Comparison of ENCODE assay signal across 25 cellular contexts in the genomic region with DNA sequence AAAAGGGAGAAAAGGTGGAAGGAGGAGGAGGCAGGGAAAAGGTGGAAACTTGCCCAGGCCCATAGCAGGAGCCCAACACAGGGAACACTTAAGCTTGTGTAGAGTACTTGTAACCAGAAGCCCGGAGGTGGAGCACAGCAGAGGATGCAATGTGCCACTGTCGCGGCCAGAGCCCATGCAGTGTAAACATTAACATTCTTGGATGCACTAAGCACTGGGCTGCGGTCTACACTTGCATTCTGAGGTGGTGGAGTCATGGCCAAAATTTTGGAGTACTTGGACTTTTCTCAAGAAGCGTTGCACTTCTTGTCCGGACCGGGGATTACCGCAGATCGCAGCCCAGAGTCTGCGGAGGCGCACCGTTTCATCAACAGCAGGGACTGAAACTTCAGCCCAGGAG. TPM values are rescaled to one million over a fixed set of nuclear protein-coding genes. Genes with fewer than 3 reads are reported as not detected.
DNase-seq lines count a peak whose midpoint lies in the region; ATAC-seq and TF ChIP-seq lines count a peak whose summit lies in the region.
"Had no signal": no experiment of that assay in that cellular context is flagged by ENCODE, and none has a peak within 500 bp of the region (broad histone marks: within the 10 kb centered on the region; RNA-seq: fewer than 3 reads in every experiment).

No MANE protein-coding gene starts in this region.

- WGBS in psoas muscle, 3 donors, result 54 to 76% (median 76%) methylated on average over 12 of the region's 12 CpGs

- H3K27me3 ChIP-seq in psoas muscle (ENCODE audit: insufficient read depth in 3 of 3, low read length in 2 of 3), result no peaks in the 10 kb centered on the region
- H3K27me3 ChIP-seq: spleen, tibial nerve had no signal

- intact Hi-C loops in psoas muscle (cut with DNase I) (no loop called here), cardiac septum (cut with DNase I) (no loop called here)

- H3K36me3 ChIP-seq in psoas muscle (ENCODE audit: insufficient read depth in 1 of 2, low read depth in 1 of 2), result no peaks in the 10 kb centered on the region
- H3K36me3 ChIP-seq: spleen, tibial nerve had no signal

- H3K9me3 ChIP-seq in psoas muscle, result no peaks in the 10 kb centered on the region
- H3K9me3 ChIP-seq: spleen, tibial nerve had no signal

- no peaks in the 10 kb centered on the region for H3K4me1 ChIP-seq in psoas muscle
- H3K4me1 ChIP-seq: spleen, tibial nerve had no signal

- H3K27ac ChIP-seq in psoas muscle, result no peak overlapping the region
- H3K27ac ChIP-seq: spleen, tibial nerve had no signal

- H3K4me3 ChIP-seq in choroid plexus epithelial cell (ENCODE audit: low read depth, low read length), result no peak overlapping the region
- peak overlapping the region; percentile 28 for H3K4me3 ChIP-seq in psoas muscle
- H3K4me3 ChIP-seq: spleen, tibial nerve had no signal

- ATAC-seq in psoas muscle (peak; percentile 64 to 97 (median 84)), GM21528 (IDR thresholded peaks at IDR 0.05; ENCODE audit: low FRiP score, unreplicated experiment) (no peak)
- ATAC-seq: activated T-cell treated with anti-CD3 and anti-CD28 coated beads, Interleukin-2, amount 50 U/mL, for 72 hours; Panc1 had no signal

- peak; percentile 34 for DNase-seq in EH (ENCODE audit: low read depth)
- DNase-seq in HS-27A (ENCODE audit: low read depth), result peak; percentile 34
- DNase-seq in choroid plexus epithelial cell (ENCODE audit: low read depth), result peak; percentile 7
- no peak for DNase-seq in psoas muscle
- DNase-seq in RPMI8226, result no peak
- no peak for DNase-seq in activated CD4-positive, alpha-beta T cell treated with anti-CD3 and anti-CD28 coated beads, Interleukin-2, amount 50 U/mL, for 1 hour
- DNase-seq in cardiac septum (ENCODE audit: low spot score), result no peak
- DNase-seq: activated CD4-positive, alpha-beta T cell treated with anti-CD3 and anti-CD28 coated beads for 4 hours; activated T-cell treated with anti-CD3 and anti-CD28 coated beads, Interleukin-2, amount 50 U/mL, for 72 hours; aorta; CD8-positive, alpha-beta memory T cell; effector CD8-positive, alpha-beta T cell; Kasumi-1; NCI-H1048; NCI-H1930; occipital lobe; spleen; T-helper 1 cell had no signal

- TF ChIP-seq CTCF in choroid plexus epithelial cell (conservative IDR thresholded peaks at IDR 0.05; ENCODE audit: low read depth, low read length), result no peak
- TF ChIP-seq CTCF in psoas muscle (IDR thresholded peaks at IDR 0.05), result no peak

RNA-seq across cellular contexts. Expression of a gene that starts 4.5 kb away (rescaled TPM):
- not detected for total RNA-seq in psoas muscle
- polyA plus RNA-seq in psoas muscle, result not detected
- not detected for total RNA-seq in cardiac septum
- total RNA-seq: CD8-positive, alpha-beta memory T cell; chondrocyte; NCI-H460; occipital lobe; renal cortical epithelial cell; tibial nerve had no signal
- polyA plus RNA-seq: CD8-positive, alpha-beta memory T cell had no signal

RNA-seq across cellular contexts. Expression of a gene that starts 38.2 kb away (rescaled TPM):
- total RNA-seq in psoas muscle (not detected), cardiac septum (not detected)
- not detected for polyA plus RNA-seq in psoas muscle
- total RNA-seq: activated T-cell treated with anti-CD3 and anti-CD28 coated beads, Interleukin-2, amount 50 U/mL, for 72 hours; aorta; CD8-positive, alpha-beta memory T cell; chondrocyte; NCI-H460; occipital lobe; renal cortical epithelial cell; spleen; tibial nerve had no signal
- polyA plus RNA-seq: aorta; CD8-positive, alpha-beta memory T cell; esophagus had no signal

RNA-seq across cellular contexts. Expression of a gene that starts 42.7 kb away (rescaled TPM):
- total RNA-seq in psoas muscle (not detected), cardiac septum (not detected)
- not detected for polyA plus RNA-seq in psoas muscle
- total RNA-seq: activated T-cell treated with anti-CD3 and anti-CD28 coated beads, Interleukin-2, amount 50 U/mL, for 72 hours; aorta; CD8-positive, alpha-beta memory T cell; chondrocyte; NCI-H460; occipital lobe; renal cortical epithelial cell; spleen; tibial nerve had no signal
- polyA plus RNA-seq: aorta; CD8-positive, alpha-beta memory T cell; esophagus; spleen had no signal

Comparison
In these comparisons a context has a peak if more than half of its experiments do, and no peak if none do; other contexts are left out.
1. DNase-seq: peak in EH (single experiment), HS-27A (single experiment) and choroid plexus epithelial cell (single experiment); none in psoas muscle (0 of 2), RPMI8226 (single experiment), activated CD4-positive, alpha-beta T cell treated with anti-CD3 and anti-CD28 coated beads, Interleukin-2, amount 50 U/mL, for 1 hour (single experiment) and cardiac septum (single experiment).